Comparison of ENCODE assay signal across 23 cellular contexts in the genomic region with DNA sequence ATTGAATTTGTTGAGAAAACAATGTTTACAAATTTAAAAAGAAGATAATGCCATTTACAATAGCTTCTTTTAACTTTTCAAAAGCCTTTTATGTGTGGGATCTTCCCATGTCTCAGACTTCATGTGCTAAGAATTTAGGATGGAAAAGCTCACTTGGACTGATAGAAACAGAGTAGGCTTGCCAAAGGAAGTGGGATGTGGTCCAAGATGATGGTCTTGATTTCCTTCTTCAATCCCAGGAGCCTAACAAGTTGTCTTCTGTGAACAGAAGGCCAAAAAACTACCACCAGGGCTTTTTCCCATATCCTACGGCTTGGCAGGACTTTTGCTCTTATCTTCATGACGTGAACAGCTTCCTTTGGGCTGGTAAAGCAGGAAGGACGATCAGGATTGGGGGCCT. TPM values are rescaled to one million over a fixed set of nuclear protein-coding genes. Genes with fewer than 3 reads are reported as not detected.
"Had no signal": no experiment of that assay in that cellular context is flagged by ENCODE, and none has a peak within 500 bp of the region (broad histone marks: within the 10 kb centered on the region; RNA-seq: fewer than 3 reads in every experiment).

No MANE protein-coding gene starts in this region.

- H3K27me3 Mint-ChIP-seq: activated CD4-positive, alpha-beta T cell treated with anti-CD3 and anti-CD28 coated beads, Interleukin-2, amount 10 ng/mL, durations not matched to agents 7 days and 5 days; activated CD8-positive, alpha-beta memory T cell treated with anti-CD3 and anti-CD28 coated beads, Interleukin-2, amount 10 ng/mL, durations not matched to agents 7 days and 5 days; activated CD8-positive, alpha-beta T cell treated with anti-CD3 and anti-CD28 coated beads for 36 hours; activated naive CD8-positive, alpha-beta T cell treated with anti-CD3 and anti-CD28 coated beads, Interleukin-2, amount 50 U/mL, for 24 hours; T-helper 17 cell had no signal

- H3K4me3 Mint-ChIP-seq: activated CD4-positive, alpha-beta T cell treated with anti-CD3 and anti-CD28 coated beads, Interleukin-2, amount 10 ng/mL, durations not matched to agents 7 days and 5 days; activated CD8-positive, alpha-beta memory T cell treated with anti-CD3 and anti-CD28 coated beads, Interleukin-2, amount 10 ng/mL, durations not matched to agents 7 days and 5 days; activated CD8-positive, alpha-beta T cell treated with anti-CD3 and anti-CD28 coated beads for 36 hours; activated naive CD8-positive, alpha-beta T cell treated with anti-CD3 and anti-CD28 coated beads, Interleukin-2, amount 50 U/mL, for 24 hours; immature natural killer cell; natural killer cell treated with Interleukin-12 subunit alpha and Interleukin-12 subunit beta and Interleukin-15 and Interleukin-18, amount 100 ng/mL, for 72 hours; stimulated activated effector memory CD8-positive, alpha-beta T cell treated with anti-CD3 and anti-CD28 coated beads, Interleukin-12 subunit alpha, Interleukin-12 subunit beta, amount 100 ng/mL, for 72 hours; T-helper 17 cell had no signal

- H3K27ac Mint-ChIP-seq: activated CD4-positive, alpha-beta T cell treated with anti-CD3 and anti-CD28 coated beads, Interleukin-2, amount 10 ng/mL, durations not matched to agents 7 days and 5 days; activated CD8-positive, alpha-beta memory T cell treated with anti-CD3 and anti-CD28 coated beads, Interleukin-2, amount 10 ng/mL, durations not matched to agents 7 days and 5 days; activated CD8-positive, alpha-beta T cell treated with anti-CD3 and anti-CD28 coated beads for 36 hours; activated naive CD8-positive, alpha-beta T cell treated with anti-CD3 and anti-CD28 coated beads, Interleukin-2, amount 50 U/mL, for 24 hours; immature natural killer cell; stimulated activated effector memory CD8-positive, alpha-beta T cell treated with anti-CD3 and anti-CD28 coated beads, Interleukin-12 subunit alpha, Interleukin-12 subunit beta, amount 100 ng/mL, for 72 hours; T-helper 17 cell had no signal

- H3K9me3 Mint-ChIP-seq: activated CD4-positive, alpha-beta T cell treated with anti-CD3 and anti-CD28 coated beads, Interleukin-2, amount 10 ng/mL, durations not matched to agents 7 days and 5 days; activated CD8-positive, alpha-beta T cell treated with anti-CD3 and anti-CD28 coated beads for 36 hours; activated naive CD8-positive, alpha-beta T cell treated with anti-CD3 and anti-CD28 coated beads, Interleukin-2, amount 50 U/mL, for 24 hours; immature natural killer cell; natural killer cell treated with Interleukin-12 subunit alpha and Interleukin-12 subunit beta and Interleukin-15 and Interleukin-18, amount 100 ng/mL, for 72 hours; stimulated activated effector memory CD8-positive, alpha-beta T cell treated with anti-CD3 and anti-CD28 coated beads, Interleukin-12 subunit alpha, Interleukin-12 subunit beta, amount 100 ng/mL, for 72 hours had no signal

- ATAC-seq: activated CD8-positive, alpha-beta memory T cell treated with anti-CD3 and anti-CD28 coated beads, Interleukin-2, amount 10 ng/mL, durations not matched to agents 7 days and 5 days; activated CD8-positive, alpha-beta T cell treated with anti-CD3 and anti-CD28 coated beads for 36 hours; activated naive CD8-positive, alpha-beta T cell treated with anti-CD3 and anti-CD28 coated beads, Interleukin-2, amount 50 U/mL, for 24 hours; body of pancreas; foreskin keratinocyte; left lung; natural killer cell treated with Interleukin-12 subunit alpha and Interleukin-12 subunit beta and Interleukin-15 and Interleukin-18, amount 100 ng/mL, for 72 hours; stimulated activated effector memory CD8-positive, alpha-beta T cell treated with anti-CD3 and anti-CD28 coated beads, Interleukin-12 subunit alpha, Interleukin-12 subunit beta, amount 100 ng/mL, for 72 hours; T-helper 17 cell had no signal

- DNase-seq: activated CD4-positive, alpha-beta T cell treated with anti-CD3 and anti-CD28 coated beads, Interleukin-2, amount 10 ng/mL, durations not matched to agents 7 days and 5 days; activated CD8-positive, alpha-beta memory T cell treated with anti-CD3 and anti-CD28 coated beads, Interleukin-2, amount 10 ng/mL, durations not matched to agents 7 days and 5 days; activated CD8-positive, alpha-beta T cell treated with anti-CD3 and anti-CD28 coated beads for 36 hours; activated effector memory CD4-positive, alpha-beta T cell treated with anti-CD3 and anti-CD28 coated beads, Interleukin-2, amount 50 U/mL, for 16 hours; activated naive CD4-positive, alpha-beta T cell treated with anti-CD3 and anti-CD28 coated beads, Interleukin-2, amount 50 U/mL, for 16 hours; activated naive CD8-positive, alpha-beta T cell treated with anti-CD3 and anti-CD28 coated beads, Interleukin-2, amount 50 U/mL, for 24 hours; activated T-cell treated with anti-CD3 and anti-CD28 coated beads for 4 hours; anterior cingulate cortex; body of pancreas; erythroblast; foreskin keratinocyte; immature natural killer cell; left lung; mammary epithelial cell; midbrain; ovary; stimulated activated CD4-positive, alpha-beta T cell treated with anti-CD3 and anti-CD28 coated beads, Interleukin-2, amount 100 ng/mL, for 24 hours; T-helper 17 cell; transverse colon; uterus had no signal

RNA-seq across cellular contexts. Expression of a gene that starts 9.5 kb away (rescaled TPM):
- total RNA-seq: chondrocyte, foreskin keratinocyte, mammary epithelial cell had no signal
